In genomic region chr2:123894167-123894566, GRCh38 we compare ENCODE assay signal across 8 cellular contexts.
"Had no signal": no experiment of that assay in that cellular context is flagged by ENCODE, and none has a peak within 500 bp of the region (broad histone marks: within the 10 kb centered on the region; RNA-seq: fewer than 3 reads in every experiment).

No MANE protein-coding gene starts in this region.

- H3K4me2 ChIP-seq: GM23338 had no signal

- H3K27ac ChIP-seq: GM23248 had no signal

- DNase-seq: GM23248, GOT3, H7, H9, HCEC 1CT, HFFc6 had no signal

- H2AFZ ChIP-seq: GM23248, GM23338 had no signal

- H3K36me3 ChIP-seq: HAP-1 had no signal

- H3K9ac ChIP-seq: GM23248 had no signal

- H3K4me3 ChIP-seq: GM23248, GM23338, HAP-1 had no signal
